Comparison of ENCODE assay signal across 1 cellular context in genomic region chr7:75527224-75527722, GRCh38.
TF ChIP-seq lines count a peak whose summit lies in the region.

No MANE protein-coding gene starts in this region.

TF ChIP-seq in H1, 55 proteins besides CTCF, POLR2A, EP300 and RAD21:
- 0 out of 4 replicates have a peak, but pooled peaks of 1 of the 2 experiments have one; percentile 9 for TF ChIP-seq SIN3A (conservative IDR thresholded peaks at IDR 0.05 in 1 of 2, IDR thresholded peaks at IDR 0.05 in 1 of 2; ENCODE audit: low read depth in 1 of 2, low read length in 2 of 2)
